ENCODE assay signal across 1 cellular context in genomic region chr1:169588112-169588511, GRCh38.
TF ChIP-seq lines count a peak whose summit lies in the region.

No MANE protein-coding gene starts in this region.

TF ChIP-seq in HepG2, 621 proteins besides CTCF, POLR2A, EP300 and RAD21 (continues in another document):
- no peak for TF ChIP-seq SOX6 (IDR thresholded peaks at IDR 0.05)
- TF ChIP-seq SOX6 (CRISPR knock-in tag; IDR thresholded peaks at IDR 0.05) = peak; percentile 76
- no peak for TF ChIP-seq ZBTB38 (CRISPR knock-in tag; IDR thresholded peaks at IDR 0.05)
- no peak for TF ChIP-seq ARNTL (CRISPR knock-in tag; IDR thresholded peaks at IDR 0.05)
- no peak for TF ChIP-seq KLF16 (CRISPR knock-in tag; IDR thresholded peaks at IDR 0.05)
- no peak for TF ChIP-seq THAP8 (CRISPR knock-in tag; IDR thresholded peaks at IDR 0.05; ENCODE audit: borderline replicate concordance)
- no peak for TF ChIP-seq ZNF576 (CRISPR knock-in tag; IDR thresholded peaks at IDR 0.05)
- TF ChIP-seq ZNF484 (CRISPR knock-in tag; IDR thresholded peaks at IDR 0.05; ENCODE audit: borderline replicate concordance, low read depth) = no peak
- no peak for TF ChIP-seq ZFP36L1 (CRISPR knock-in tag; IDR thresholded peaks at IDR 0.05)
- no peak for TF ChIP-seq ELK4 (CRISPR knock-in tag; IDR thresholded peaks at IDR 0.05; ENCODE audit: borderline replicate concordance)
- no peak for TF ChIP-seq SCMH1 (CRISPR knock-in tag; IDR thresholded peaks at IDR 0.05; ENCODE audit: borderline replicate concordance)
- peak; percentile 79; the same call in 1 of the 2 replicates for TF ChIP-seq NCOR1 (IDR thresholded peaks at IDR 0.05; ENCODE audit: borderline replicate concordance, low read length)
- no peak for TF ChIP-seq ZSCAN31 (CRISPR knock-in tag; IDR thresholded peaks at IDR 0.05; ENCODE audit: low read depth)
- no peak for TF ChIP-seq CERS6 (CRISPR knock-in tag; IDR thresholded peaks at IDR 0.05)
- no peak for TF ChIP-seq IKZF4 (CRISPR knock-in tag; IDR thresholded peaks at IDR 0.05; ENCODE audit: borderline replicate concordance, low read depth, not compliant biosample characterization)
- TF ChIP-seq FOXJ3 (CRISPR knock-in tag; IDR thresholded peaks at IDR 0.05; ENCODE audit: borderline replicate concordance) = peak; percentile 59; the same call in 1 of the 2 replicates
- TF ChIP-seq FOXP1 (IDR thresholded peaks at IDR 0.05) = no peak
- peak; percentile 80 for TF ChIP-seq FOXP1 (CRISPR knock-in tag; IDR thresholded peaks at IDR 0.05)
- TF ChIP-seq TARDBP (CRISPR knock-in tag; IDR thresholded peaks at IDR 0.05) = peak; percentile 58; the same call in 1 of the 2 replicates
- peak; percentile 75; the same call in 1 of the 2 replicates for TF ChIP-seq HMG20A (CRISPR knock-in tag; IDR thresholded peaks at IDR 0.05; ENCODE audit: borderline replicate concordance)
- peak; percentile 49 for TF ChIP-seq ASH2L (IDR thresholded peaks at IDR 0.05; ENCODE audit: insufficient read length, low read depth, low read length)
- TF ChIP-seq BRCA1 (CRISPR knock-in tag; IDR thresholded peaks at IDR 0.05) = no peak
- no peak for TF ChIP-seq ZNF329 (CRISPR knock-in tag; IDR thresholded peaks at IDR 0.05; ENCODE audit: low read depth)
- TF ChIP-seq HMGA1 (CRISPR knock-in tag; conservative IDR thresholded peaks at IDR 0.05) = no peak
- peak; percentile 62; the same call in 1 of the 2 replicates for TF ChIP-seq RCOR2 (CRISPR knock-in tag; IDR thresholded peaks at IDR 0.05)
- no peak for TF ChIP-seq ZNF782 (CRISPR knock-in tag; IDR thresholded peaks at IDR 0.05; ENCODE audit: borderline replicate concordance)
- peak; percentile 84 for TF ChIP-seq ARID5B (CRISPR knock-in tag; IDR thresholded peaks at IDR 0.05)
- no peak for TF ChIP-seq RNF219 (CRISPR knock-in tag; IDR thresholded peaks at IDR 0.05)
- TF ChIP-seq YEATS2 (CRISPR knock-in tag; IDR thresholded peaks at IDR 0.05; ENCODE audit: borderline replicate concordance) = no peak
- no peak for TF ChIP-seq ZNF562 (CRISPR knock-in tag; IDR thresholded peaks at IDR 0.05; ENCODE audit: borderline replicate concordance)
- peak; percentile 55; the same call in 1 of the 2 replicates for TF ChIP-seq NR2F6 (IDR thresholded peaks at IDR 0.05)
- TF ChIP-seq NR2F6 (CRISPR knock-in tag; IDR thresholded peaks at IDR 0.05) = peak; percentile 37; the same call in 1 of the 2 replicates
- TF ChIP-seq NR2C2 (CRISPR knock-in tag; IDR thresholded peaks at IDR 0.05; ENCODE audit: borderline replicate concordance) = no peak; the same call in 1 of the 2 replicates
- TF ChIP-seq ZNF703 (CRISPR knock-in tag; IDR thresholded peaks at IDR 0.05; ENCODE audit: borderline replicate concordance) = no peak
- peak; percentile 83 for TF ChIP-seq HNF4G (IDR thresholded peaks at IDR 0.05; ENCODE audit: borderline replicate concordance, low read depth, low read length)
- TF ChIP-seq HNF4G (CRISPR knock-in tag; IDR thresholded peaks at IDR 0.05; ENCODE audit: borderline replicate concordance, low read depth) = no peak
- TF ChIP-seq ZNF350 (CRISPR knock-in tag; IDR thresholded peaks at IDR 0.05; ENCODE audit: borderline replicate concordance, low read depth) = no peak
- TF ChIP-seq KDM6A (CRISPR knock-in tag; IDR thresholded peaks at IDR 0.05; ENCODE audit: low read depth) = 0 out of 2 replicates have a peak, but pooled peaks have one; percentile 8
- no peak for TF ChIP-seq NFE2 (CRISPR knock-in tag; IDR thresholded peaks at IDR 0.05)
- TF ChIP-seq CREB1 (IDR thresholded peaks at IDR 0.05) = no peak
- TF ChIP-seq CREB1 (CRISPR knock-in tag; IDR thresholded peaks at IDR 0.05) = 0 out of 2 replicates have a peak, but pooled peaks have one; percentile 27
- TF ChIP-seq PITX1 (CRISPR knock-in tag; IDR thresholded peaks at IDR 0.05) = no peak
- peak; percentile 50; the same call in 1 of the 2 replicates for TF ChIP-seq TCF7 (IDR thresholded peaks at IDR 0.05; ENCODE audit: low read depth)
- no peak for TF ChIP-seq KLF9 (CRISPR knock-in tag; IDR thresholded peaks at IDR 0.05; ENCODE audit: low read depth)
- TF ChIP-seq REST (IDR thresholded peaks at IDR 0.05; ENCODE audit: borderline replicate concordance in 1 of 2, low read depth in 1 of 2, low read length in 2 of 2) = no peak
- TF ChIP-seq CEBPB (IDR thresholded peaks at IDR 0.05; ENCODE audit: borderline replicate concordance, low read depth, low read length) = peak; percentile 93
- TF ChIP-seq FOXP4 (CRISPR knock-in tag; IDR thresholded peaks at IDR 0.05) = peak; percentile 73
- no peak for TF ChIP-seq AKAP8 (CRISPR knock-in tag; IDR thresholded peaks at IDR 0.05)
- TF ChIP-seq PPARG (CRISPR knock-in tag; conservative IDR thresholded peaks at IDR 0.05) = peak; percentile 63
- TF ChIP-seq MBNL3 (CRISPR knock-in tag; conservative IDR thresholded peaks at IDR 0.05) = no peak
- peak; percentile 85 for TF ChIP-seq CEBPG (CRISPR knock-in tag; IDR thresholded peaks at IDR 0.05)
- no peak for TF ChIP-seq PRMT3 (CRISPR knock-in tag; IDR thresholded peaks at IDR 0.05; ENCODE audit: borderline replicate concordance, low read depth)
- no peak for TF ChIP-seq ZMYM3 (CRISPR knock-in tag; IDR thresholded peaks at IDR 0.05)
- TF ChIP-seq TRAFD1 (CRISPR knock-in tag; IDR thresholded peaks at IDR 0.05; ENCODE audit: borderline replicate concordance) = no peak
- TF ChIP-seq NAIF1 (CRISPR knock-in tag; IDR thresholded peaks at IDR 0.05; ENCODE audit: borderline replicate concordance) = no peak
- peak; percentile 18; the same call in 1 of the 2 replicates for TF ChIP-seq SALL1 (CRISPR knock-in tag; IDR thresholded peaks at IDR 0.05)
- no peak for TF ChIP-seq SUZ12 (IDR thresholded peaks at IDR 0.05; ENCODE audit: low read depth, low read length)
